Comparison of ENCODE assay signal across 1 cellular context in genomic region chr17:75097865-75098264, GRCh38.
TF ChIP-seq lines count a peak whose summit lies in the region.

No MANE protein-coding gene starts in this region.

TF ChIP-seq in IMR-90, 13 proteins besides CTCF, POLR2A, EP300 and RAD21:
- TF ChIP-seq RCOR1 (IDR thresholded peaks at IDR 0.05; ENCODE audit: insufficient replicate concordance, low read length): no peak
- no peak for TF ChIP-seq CHD1 (IDR thresholded peaks at IDR 0.05; ENCODE audit: low read depth, low read length)
- TF ChIP-seq BHLHE40 (IDR thresholded peaks at IDR 0.05; ENCODE audit: low read depth, low read length): no peak
- TF ChIP-seq MXI1 (IDR thresholded peaks at IDR 0.05; ENCODE audit: borderline replicate concordance, low read depth, low read length): no peak
- no peak for TF ChIP-seq MAZ (IDR thresholded peaks at IDR 0.05; ENCODE audit: borderline replicate concordance, low read depth, low read length)
- no peak for TF ChIP-seq USF2 (IDR thresholded peaks at IDR 0.05; ENCODE audit: low read depth, low read length)
- TF ChIP-seq SMC3 (IDR thresholded peaks at IDR 0.05; ENCODE audit: low read depth, low read length): no peak
- TF ChIP-seq FOS (IDR thresholded peaks at IDR 0.05; ENCODE audit: low read depth, low read length): no peak
